ENCODE assay signal across 26 cellular contexts in genomic region chrX:116930311-116930710, GRCh38.
DNase-seq lines count a peak whose midpoint lies in the region; ATAC-seq and TF ChIP-seq lines count a peak whose summit lies in the region.
"Had no signal": no experiment of that assay in that cellular context is flagged by ENCODE, and none has a peak within 500 bp of the region (broad histone marks: within the 10 kb centered on the region; RNA-seq: fewer than 3 reads in every experiment).

No MANE protein-coding gene starts in this region.

- no peak overlapping the region for H3T11ph ChIP-seq in H9 (ENCODE audit: low read length)

- no peaks in the 10 kb centered on the region for H3K27me3 Mint-ChIP-seq in H9 (ENCODE audit: low read depth)
- H3K27me3 Mint-ChIP-seq in neural progenitor cell (ENCODE audit: insufficient read depth, low read depth) = no peaks in the 10 kb centered on the region
- no peaks in the 10 kb centered on the region for H3K27me3 Mint-ChIP-seq in activated naive CD4-positive, alpha-beta T cell treated with anti-CD3 and anti-CD28 coated beads, Interleukin-2, amount 10 ng/mL, durations not matched to agents 7 days and 5 days
- H3K27me3 Mint-ChIP-seq: CD4-positive, alpha-beta memory T cell had no signal

- H3K56ac ChIP-seq in H9 (ENCODE audit: insufficient read length, low read depth, low read length) = no peak overlapping the region

- H3K79me2 ChIP-seq in H9 (ENCODE audit: insufficient read depth, low read length) = no peaks in the 10 kb centered on the region
- H3K79me2 ChIP-seq in neural progenitor cell (ENCODE audit: low read depth) = no peaks in the 10 kb centered on the region

- H3K9ac ChIP-seq in H9 (ENCODE audit: extremely low read depth, insufficient read length, low read length) (no peak overlapping the region), iPS-18a (ENCODE audit: low read length) (no peak overlapping the region), neural progenitor cell (no peak overlapping the region)

- H2BK5ac ChIP-seq in H9 (ENCODE audit: insufficient read length, low read length) = no peak overlapping the region

- no peak overlapping the region for H4K5ac ChIP-seq in H9 (ENCODE audit: insufficient read length, low read depth, low read length)

- H3K4me3 Mint-ChIP-seq in H9 = peak overlapping the region in 1 of 2 experiments; percentile 46; a peak in 2 of 5 replicates
- no peak overlapping the region for H3K4me3 Mint-ChIP-seq in neural progenitor cell
- H3K4me3 Mint-ChIP-seq in activated naive CD4-positive, alpha-beta T cell treated with anti-CD3 and anti-CD28 coated beads, Interleukin-2, amount 10 ng/mL, durations not matched to agents 7 days and 5 days = no peak overlapping the region
- H3K4me3 Mint-ChIP-seq: CD4-positive, alpha-beta memory T cell had no signal

- no peak overlapping the region for H2BK12ac ChIP-seq in H9 (ENCODE audit: insufficient read length, low read depth, low read length)

- no peak overlapping the region for H3K4ac ChIP-seq in H9 (ENCODE audit: low read depth, low read length)

- H2BK120ac ChIP-seq in H9 (ENCODE audit: low read depth, low read length, poor library complexity, severe bottlenecking) = no peak overlapping the region

- no peak overlapping the region for H2AK5ac ChIP-seq in H9 (ENCODE audit: insufficient read length, low read length)

- no peak overlapping the region for H3K23ac ChIP-seq in H9 (ENCODE audit: insufficient read length, low read depth, low read length)

- CTCF ChIA-PET in activated naive CD4-positive, alpha-beta T cell treated with anti-CD3 and anti-CD28 coated beads, Interleukin-2, amount 10 ng/mL, durations not matched to agents 7 days and 5 days (lab: Charles Lee) = no interaction called here

- H3K27ac ChIP-seq in H9 (ENCODE audit: insufficient read length, low read depth, low read length) (no peak overlapping the region), iPS-18a (ENCODE audit: low read length) (peak overlapping the region; percentile 19), neural progenitor cell (no peak overlapping the region)
- H3K27ac ChIP-seq: SJSA1 had no signal

- DNase-seq in H9 (no peak), neural progenitor cell (ENCODE audit: low spot score) (no peak), NCI-H2196 treated with DMSO at 0.1 percent for 48 hours (lab: John Stamatoyannopoulos, UW; ENCODE audit: unreplicated experiment) (no peak)
- no peak for DNase-seq in activated naive CD4-positive, alpha-beta T cell treated with anti-CD3 and anti-CD28 coated beads, Interleukin-2, amount 10 ng/mL, durations not matched to agents 7 days and 5 days
- DNase-seq: C1 segment of cervical spinal cord; CD4-positive, alpha-beta memory T cell; DMS 273 treated with DMSO at 0.1 percent for 48 hours; DMS79; EL; GF-D8; GOT3; HCEC 1CT; KBM-7; MV-4-11; NCI-H1105; NCI-H1436 treated with DMSO at 0.1 percent for 48 hours; NCI-H1930; NCI-H2107; NCI-H446; NCI-H526; Right ventricle myocardium superior; RPMI8226 had no signal

- no peak overlapping the region for H2BK20ac ChIP-seq in H9 (ENCODE audit: low read depth, low read length, poor library complexity, severe bottlenecking)

- H3K36me3 ChIP-seq in iPS-18a (ENCODE audit: control insufficient read depth, low read depth, low read length) (no peaks in the 10 kb centered on the region), neural progenitor cell (no peaks in the 10 kb centered on the region)
- H3K36me3 ChIP-seq: SJSA1 had no signal

- ATAC-seq in HG03175 (IDR thresholded peaks at IDR 0.05; ENCODE audit: unreplicated experiment) = no peak
- no peak for ATAC-seq in HG03571 (IDR thresholded peaks at IDR 0.05; ENCODE audit: unreplicated experiment)

- no peak overlapping the region for H3K14ac ChIP-seq in H9 (ENCODE audit: insufficient read depth, low read length)

- peaks cover 11 to 16% (median 13%) of the 10 kb centered on the region in 3 experiments for H3K36me3 Mint-ChIP-seq in H9 (ENCODE audit: insufficient read depth in 1 of 3, low read depth in 3 of 3)
- H3K36me3 Mint-ChIP-seq in neural progenitor cell = no peaks in the 10 kb centered on the region
- no peaks in the 10 kb centered on the region for H3K36me3 Mint-ChIP-seq in activated naive CD4-positive, alpha-beta T cell treated with anti-CD3 and anti-CD28 coated beads, Interleukin-2, amount 10 ng/mL, durations not matched to agents 7 days and 5 days
- H3K36me3 Mint-ChIP-seq: CD4-positive, alpha-beta memory T cell had no signal

- H3K79me1 ChIP-seq in H9 (ENCODE audit: insufficient read depth, low read depth, low read length, poor library complexity, severe bottlenecking) = no peaks in the 10 kb centered on the region

- no peak overlapping the region for H2BK15ac ChIP-seq in H9 (ENCODE audit: low read depth, low read length)

- H4K20me1 ChIP-seq in H9 (ENCODE audit: control insufficient read depth, insufficient read depth, insufficient read length) = no peaks in the 10 kb centered on the region
- no peaks in the 10 kb centered on the region for H4K20me1 ChIP-seq in neural progenitor cell (ENCODE audit: low read depth)

- H3K23me2 ChIP-seq in H9 (ENCODE audit: insufficient read length, low read depth, low read length, poor library complexity, severe bottlenecking) = no peaks in the 10 kb centered on the region

- H3K4me1 Mint-ChIP-seq in H9 = peaks cover 33% of the 10 kb centered on the region in 2 experiments
- peaks cover 5% of the 10 kb centered on the region for H3K4me1 Mint-ChIP-seq in neural progenitor cell
- no peaks in the 10 kb centered on the region for H3K4me1 Mint-ChIP-seq in activated naive CD4-positive, alpha-beta T cell treated with anti-CD3 and anti-CD28 coated beads, Interleukin-2, amount 10 ng/mL, durations not matched to agents 7 days and 5 days
- H3K4me1 Mint-ChIP-seq: CD4-positive, alpha-beta memory T cell had no signal

- H3K27me3 ChIP-seq in H9 (ENCODE audit: insufficient read depth, low read length) (no peaks in the 10 kb centered on the region), iPS-18a (ENCODE audit: control insufficient read depth, insufficient read depth, low read length) (no peaks in the 10 kb centered on the region), neural progenitor cell (no peaks in the 10 kb centered on the region)
- H3K27me3 ChIP-seq: SJSA1 had no signal

- WGBS in H9 (ENCODE audit: extremely low coverage, insufficient read length, low lambda C conversion rate) = no CpG with 5 or more reads among the region's 6 CpGs

- H3K9me3 ChIP-seq in H9 (ENCODE audit: control insufficient read depth, low read depth, low read length) = peaks cover 5% of the 10 kb centered on the region
- H3K9me3 ChIP-seq in iPS-18a (ENCODE audit: control insufficient read depth, low read depth, low read length) = peaks cover 11% of the 10 kb centered on the region
- peaks cover 3% of the 10 kb centered on the region for H3K9me3 ChIP-seq in neural progenitor cell (ENCODE audit: low read depth)
- H3K9me3 ChIP-seq: SJSA1 had no signal

- TF ChIP-seq CTCF in H9 (conservative IDR thresholded peaks at IDR 0.05) (no peak), neural progenitor cell (IDR thresholded peaks at IDR 0.05) (no peak)

- H4K8ac ChIP-seq in H9 (replicated peaks; ENCODE audit: insufficient read length, low read depth, low read length) = no peak overlapping the region

- H3K4me3 ChIP-seq in iPS-18a (ENCODE audit: low read length) = no peak overlapping the region
- H3K4me3 ChIP-seq in neural progenitor cell = no peak overlapping the region
- H3K4me3 ChIP-seq: SJSA1 had no signal

- H4K91ac ChIP-seq in H9 (ENCODE audit: insufficient read length, low read depth, low read length) = no peak overlapping the region

- H3K4me1 ChIP-seq in H9 (ENCODE audit: insufficient read depth, low read length) = no peaks in the 10 kb centered on the region; the same call in 1 of the 2 replicates
- peaks cover 38% of the 10 kb centered on the region for H3K4me1 ChIP-seq in iPS-18a (ENCODE audit: control insufficient read depth, low read depth, low read length)
- H3K4me1 ChIP-seq in neural progenitor cell = no peaks in the 10 kb centered on the region
- H3K4me1 ChIP-seq: SJSA1 had no signal

- H3K9me3 Mint-ChIP-seq in H9 = peaks cover 10 to 16% of the 10 kb centered on the region in 2 experiments; a peak in 4 of 5 replicates
- H3K9me3 Mint-ChIP-seq in neural progenitor cell = peaks cover 3% of the 10 kb centered on the region
- H3K9me3 Mint-ChIP-seq in activated naive CD4-positive, alpha-beta T cell treated with anti-CD3 and anti-CD28 coated beads, Interleukin-2, amount 10 ng/mL, durations not matched to agents 7 days and 5 days = no peaks in the 10 kb centered on the region

- H3K4me2 ChIP-seq in H9 (ENCODE audit: insufficient read depth, insufficient read length, low read length) = no peak overlapping the region
- no peak overlapping the region for H3K4me2 ChIP-seq in neural progenitor cell

- H3K18ac ChIP-seq in H9 (ENCODE audit: insufficient read length, low read depth, low read length) = no peak overlapping the region

- H3K27ac Mint-ChIP-seq in H9 = peak overlapping the region; percentile 24 to 97 (median 74); a peak in 5 of 7 replicates
- no peak overlapping the region for H3K27ac Mint-ChIP-seq in neural progenitor cell
- no peak overlapping the region for H3K27ac Mint-ChIP-seq in activated naive CD4-positive, alpha-beta T cell treated with anti-CD3 and anti-CD28 coated beads, Interleukin-2, amount 10 ng/mL, durations not matched to agents 7 days and 5 days
- H3K27ac Mint-ChIP-seq: CD4-positive, alpha-beta memory T cell had no signal

- no peaks in the 10 kb centered on the region for H3F3A ChIP-seq in neural progenitor cell (ENCODE audit: low read depth)

- H2AFZ ChIP-seq in H9 (ENCODE audit: low read length) (peak overlapping the region; percentile 14), neural progenitor cell (replicated peaks) (peak overlapping the region; percentile 52)

Comparison
In these comparisons a context has a peak if more than half of its experiments do, and no peak if none do; other contexts are left out.
1. H3K27ac Mint-ChIP-seq: peak in H9 (3 of 3); none in neural progenitor cell (single experiment) and activated naive CD4-positive, alpha-beta T cell treated with anti-CD3 and anti-CD28 coated beads, Interleukin-2, amount 10 ng/mL, durations not matched to agents 7 days and 5 days (single experiment).